Comparison of ENCODE assay signal across 8 cellular contexts in the genomic region with DNA sequence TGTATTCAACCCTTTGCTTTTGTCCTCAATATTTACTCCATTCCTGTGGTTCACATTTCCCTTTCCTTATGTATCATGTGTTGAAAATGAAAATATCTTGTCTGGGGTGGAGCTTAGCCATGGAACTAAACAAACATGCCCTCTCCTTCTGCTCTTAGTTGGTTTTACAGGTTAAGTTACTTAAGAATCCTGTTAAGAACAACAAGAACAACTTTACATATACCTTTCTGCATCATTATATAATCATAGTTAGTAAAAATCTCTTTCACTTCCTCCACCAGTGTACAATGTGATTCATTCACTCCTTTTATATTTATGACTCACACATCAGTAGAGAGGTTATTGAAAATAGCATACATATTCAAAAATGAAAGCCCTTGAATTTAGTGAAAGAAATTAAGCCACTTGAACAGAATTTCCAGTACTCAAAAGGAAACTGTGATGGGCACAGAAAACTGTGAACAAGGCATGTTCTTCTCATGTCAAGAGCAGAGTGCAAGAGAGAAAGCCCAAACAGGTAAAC.
A peak's percentile ranks its signal among the peaks of the same experiment; 100 is the strongest.
DNase-seq lines count a peak whose midpoint lies in the region; ATAC-seq lines count a peak whose summit lies in the region.

No MANE protein-coding gene starts in this region.

- H4K91ac ChIP-seq in trophoblast cell (ENCODE audit: low read depth, low read length) = no peak overlapping the region

- no peaks in the 10 kb centered on the region for H3K9me3 ChIP-seq in trophoblast cell (ENCODE audit: insufficient read depth, low read depth, low read length)

- H3K36me3 ChIP-seq in trophoblast cell (ENCODE audit: control insufficient read depth in 1 of 2, insufficient read depth in 2 of 2, low read length in 2 of 2) = no peaks in the 10 kb centered on the region

- H3K4me3 ChIP-seq in trophoblast cell (ENCODE audit: low read depth, low read length) = no peak overlapping the region

- H3K9ac ChIP-seq in trophoblast cell (ENCODE audit: low read length) = no peak overlapping the region

- H4K8ac ChIP-seq in trophoblast cell (ENCODE audit: low read depth, low read length) = no peak overlapping the region

- H4K12ac ChIP-seq in trophoblast cell (ENCODE audit: low read depth, low read length) = no peak overlapping the region

- no peak overlapping the region for H3K27ac ChIP-seq in trophoblast cell (ENCODE audit: low read depth, low read length)

- H3K23ac ChIP-seq in trophoblast cell (ENCODE audit: low read length) = no peak overlapping the region

- H3K27me3 Mint-ChIP-seq in activated T-cell treated with anti-CD3 and anti-CD28 coated beads, Interleukin-2, amount 50 U/mL, for 4 hours (ENCODE audit: low read depth) = no peaks in the 10 kb centered on the region
- no peaks in the 10 kb centered on the region for H3K27me3 Mint-ChIP-seq in activated naive CD8-positive, alpha-beta T cell treated with anti-CD3 and anti-CD28 coated beads for 36 hours
- H3K27me3 Mint-ChIP-seq in stimulated activated naive CD8-positive, alpha-beta T cell treated with anti-CD3 and anti-CD28 coated beads, Interleukin-15, Interleukin-2, amounts not matched to agents 100 ng/mL and 50 ng/mL, for 24 hours = no peaks in the 10 kb centered on the region

- H3K4me1 ChIP-seq in trophoblast cell (ENCODE audit: control insufficient read depth in 1 of 2, insufficient read depth in 2 of 2, low read length in 2 of 2) = no peaks in the 10 kb centered on the region

- H3K79me1 ChIP-seq in trophoblast cell (ENCODE audit: low read length) = no peaks in the 10 kb centered on the region

- H3K14ac ChIP-seq in trophoblast cell (ENCODE audit: low read length) = no peak overlapping the region

- H2BK120ac ChIP-seq in trophoblast cell (ENCODE audit: insufficient read depth, low read length, poor library complexity) = no peak overlapping the region

- no peak overlapping the region for H3K4me3 Mint-ChIP-seq in activated T-cell treated with anti-CD3 and anti-CD28 coated beads, Interleukin-2, amount 50 U/mL, for 4 hours
- H3K4me3 Mint-ChIP-seq in activated naive CD8-positive, alpha-beta T cell treated with anti-CD3 and anti-CD28 coated beads for 36 hours = peak overlapping the region; percentile 14
- H3K4me3 Mint-ChIP-seq in stimulated activated naive CD8-positive, alpha-beta T cell treated with anti-CD3 and anti-CD28 coated beads, Interleukin-15, Interleukin-2, amounts not matched to agents 100 ng/mL and 50 ng/mL, for 24 hours = peak overlapping the region; percentile 55

- no peak overlapping the region for H2AK5ac ChIP-seq in trophoblast cell (ENCODE audit: low read length)

- H3K18ac ChIP-seq in trophoblast cell (ENCODE audit: low read length) = no peak overlapping the region

- H3K79me2 ChIP-seq in trophoblast cell (ENCODE audit: control insufficient read depth, insufficient read depth, low read length, poor library complexity) = no peaks in the 10 kb centered on the region

- H3K27ac Mint-ChIP-seq in activated naive CD8-positive, alpha-beta T cell treated with anti-CD3 and anti-CD28 coated beads for 36 hours = peak overlapping the region; percentile 93
- H3K27ac Mint-ChIP-seq in stimulated activated naive CD8-positive, alpha-beta T cell treated with anti-CD3 and anti-CD28 coated beads, Interleukin-15, Interleukin-2, amounts not matched to agents 100 ng/mL and 50 ng/mL, for 24 hours = peak overlapping the region; percentile 82

- ATAC-seq in activated T-cell treated with anti-CD3 and anti-CD28 coated beads, Interleukin-2, amount 50 U/mL, for 4 hours = peak; percentile 92 to 94
- ATAC-seq in HG03060 (IDR thresholded peaks at IDR 0.05; ENCODE audit: low read depth, unreplicated experiment) = peak; percentile 99

- H2BK12ac ChIP-seq in trophoblast cell (ENCODE audit: low read length) = no peak overlapping the region

- H3K27me3 ChIP-seq in trophoblast cell (ENCODE audit: insufficient read depth, low read length) = no peaks in the 10 kb centered on the region

- no peak overlapping the region for H3K4me2 ChIP-seq in trophoblast cell (ENCODE audit: low read length)

- H3K36me3 Mint-ChIP-seq in activated T-cell treated with anti-CD3 and anti-CD28 coated beads, Interleukin-2, amount 50 U/mL, for 4 hours (ENCODE audit: insufficient read depth) = peaks cover 22% of the 10 kb centered on the region
- peaks cover 37% of the 10 kb centered on the region for H3K36me3 Mint-ChIP-seq in activated naive CD8-positive, alpha-beta T cell treated with anti-CD3 and anti-CD28 coated beads for 36 hours
- H3K36me3 Mint-ChIP-seq in stimulated activated naive CD8-positive, alpha-beta T cell treated with anti-CD3 and anti-CD28 coated beads, Interleukin-15, Interleukin-2, amounts not matched to agents 100 ng/mL and 50 ng/mL, for 24 hours (ENCODE audit: low read depth) = peaks cover 48% of the 10 kb centered on the region

- no peak overlapping the region for H2AFZ ChIP-seq in trophoblast cell (ENCODE audit: insufficient read depth, low read length, poor library complexity)

- peaks cover 18% of the 10 kb centered on the region for H3K4me1 Mint-ChIP-seq in activated T-cell treated with anti-CD3 and anti-CD28 coated beads, Interleukin-2, amount 50 U/mL, for 4 hours (ENCODE audit: low read depth)
- peaks cover 22% of the 10 kb centered on the region for H3K4me1 Mint-ChIP-seq in activated naive CD8-positive, alpha-beta T cell treated with anti-CD3 and anti-CD28 coated beads for 36 hours
- H3K4me1 Mint-ChIP-seq in stimulated activated naive CD8-positive, alpha-beta T cell treated with anti-CD3 and anti-CD28 coated beads, Interleukin-15, Interleukin-2, amounts not matched to agents 100 ng/mL and 50 ng/mL, for 24 hours (ENCODE audit: low read depth) = peaks cover 20% of the 10 kb centered on the region

- no peak for DNase-seq in activated T-cell treated with anti-CD3 and anti-CD28 coated beads, Interleukin-2, amount 50 U/mL, for 4 hours
- DNase-seq in activated T-cell treated with anti-CD3 and anti-CD28 coated beads for 4 hours (no peak), trophoblast cell (no peak), NCI-H748 (lab: John Stamatoyannopoulos, UW; ENCODE audit: unreplicated experiment) (no peak), NCI-H774 (lab: John Stamatoyannopoulos, UW) (no peak)
- no peak for DNase-seq in activated naive CD8-positive, alpha-beta T cell treated with anti-CD3 and anti-CD28 coated beads for 36 hours

- H3K4ac ChIP-seq in trophoblast cell (ENCODE audit: low read depth, low read length) = no peak overlapping the region

- H3K9me3 Mint-ChIP-seq in activated T-cell treated with anti-CD3 and anti-CD28 coated beads, Interleukin-2, amount 50 U/mL, for 4 hours = peaks cover 4% of the 10 kb centered on the region
- peaks cover 9% of the 10 kb centered on the region for H3K9me3 Mint-ChIP-seq in activated naive CD8-positive, alpha-beta T cell treated with anti-CD3 and anti-CD28 coated beads for 36 hours
- H3K9me3 Mint-ChIP-seq in stimulated activated naive CD8-positive, alpha-beta T cell treated with anti-CD3 and anti-CD28 coated beads, Interleukin-15, Interleukin-2, amounts not matched to agents 100 ng/mL and 50 ng/mL, for 24 hours = no peaks in the 10 kb centered on the region

- no peak overlapping the region for H2BK5ac ChIP-seq in trophoblast cell (ENCODE audit: low read depth, low read length, poor library complexity)
